Comparison of ENCODE assay signal across 13 cellular contexts in the genomic region with DNA sequence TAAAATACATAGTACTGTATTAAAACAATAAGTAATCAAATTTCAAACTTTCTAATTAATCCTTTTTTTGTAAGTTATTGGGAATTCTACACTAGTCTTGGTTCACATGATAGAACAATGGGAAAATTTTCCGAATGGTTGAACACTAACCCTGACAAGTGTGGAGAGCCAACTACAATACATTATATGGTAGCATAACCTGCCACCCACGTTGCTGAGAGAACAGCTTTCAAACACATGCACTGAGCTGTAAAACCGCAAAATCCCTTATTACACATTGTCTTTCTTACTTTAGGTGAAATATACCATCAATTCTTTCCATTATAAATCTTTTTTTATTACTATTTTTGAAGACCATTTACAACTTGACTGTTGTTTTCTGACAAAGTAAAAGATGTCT.
"Had no signal": no experiment of that assay in that cellular context is flagged by ENCODE, and none has a peak within 500 bp of the region (broad histone marks: within the 10 kb centered on the region; RNA-seq: fewer than 3 reads in every experiment).

No MANE protein-coding gene starts in this region.

- FAIRE-seq: TTC549 had no signal

- H3K9me3 ChIP-seq: esophagus muscularis mucosa, ovary, right atrium auricular region, tibial nerve had no signal

- H3K4me3 Mint-ChIP-seq: activated naive CD8-positive, alpha-beta T cell treated with anti-CD3 and anti-CD28 coated beads for 36 hours; stimulated activated effector memory CD8-positive, alpha-beta T cell treated with anti-CD3 and anti-CD28 coated beads, Interleukin-12 subunit alpha, Interleukin-12 subunit beta, amount 100 ng/mL, for 72 hours had no signal

- H3K4me3 ChIP-seq: esophagus muscularis mucosa, ovary, right atrium auricular region, tibial nerve had no signal

- H3K27me3 Mint-ChIP-seq: activated naive CD8-positive, alpha-beta T cell treated with anti-CD3 and anti-CD28 coated beads for 36 hours had no signal

- ATAC-seq: left ventricle myocardium superior; stimulated activated effector memory CD8-positive, alpha-beta T cell treated with anti-CD3 and anti-CD28 coated beads, Interleukin-12 subunit alpha, Interleukin-12 subunit beta, amount 100 ng/mL, for 72 hours had no signal

- H3K36me3 ChIP-seq: esophagus muscularis mucosa, ovary, right atrium auricular region, tibial nerve had no signal

- H3K27ac ChIP-seq: esophagus muscularis mucosa, ovary, right atrium auricular region, tibial nerve had no signal

- H3K27ac Mint-ChIP-seq: activated naive CD8-positive, alpha-beta T cell treated with anti-CD3 and anti-CD28 coated beads for 36 hours; stimulated activated effector memory CD8-positive, alpha-beta T cell treated with anti-CD3 and anti-CD28 coated beads, Interleukin-12 subunit alpha, Interleukin-12 subunit beta, amount 100 ng/mL, for 72 hours had no signal

- H3K27me3 ChIP-seq: esophagus muscularis mucosa, ovary, right atrium auricular region, tibial nerve had no signal

- H3K9me3 Mint-ChIP-seq: activated naive CD8-positive, alpha-beta T cell treated with anti-CD3 and anti-CD28 coated beads for 36 hours; stimulated activated effector memory CD8-positive, alpha-beta T cell treated with anti-CD3 and anti-CD28 coated beads, Interleukin-12 subunit alpha, Interleukin-12 subunit beta, amount 100 ng/mL, for 72 hours had no signal

- DNase-seq: activated CD4-positive, alpha-beta T cell treated with anti-CD3 and anti-CD28 coated beads, Interleukin-2, amount 50 U/mL, for 1 hour; activated CD4-positive, CD25-positive, alpha-beta regulatory T cell; activated gamma-delta T cell; activated naive CD8-positive, alpha-beta T cell treated with anti-CD3 and anti-CD28 coated beads for 36 hours; activated T-cell treated with anti-CD3 and anti-CD28 coated beads, Interleukin-2, amount 50 U/mL, for 1 hour; left ventricle myocardium superior; ovary; T-helper 2 cell had no signal

- H3K4me1 ChIP-seq: right atrium auricular region had no signal
